Comparison of ENCODE assay signal across 15 cellular contexts in the genomic region with DNA sequence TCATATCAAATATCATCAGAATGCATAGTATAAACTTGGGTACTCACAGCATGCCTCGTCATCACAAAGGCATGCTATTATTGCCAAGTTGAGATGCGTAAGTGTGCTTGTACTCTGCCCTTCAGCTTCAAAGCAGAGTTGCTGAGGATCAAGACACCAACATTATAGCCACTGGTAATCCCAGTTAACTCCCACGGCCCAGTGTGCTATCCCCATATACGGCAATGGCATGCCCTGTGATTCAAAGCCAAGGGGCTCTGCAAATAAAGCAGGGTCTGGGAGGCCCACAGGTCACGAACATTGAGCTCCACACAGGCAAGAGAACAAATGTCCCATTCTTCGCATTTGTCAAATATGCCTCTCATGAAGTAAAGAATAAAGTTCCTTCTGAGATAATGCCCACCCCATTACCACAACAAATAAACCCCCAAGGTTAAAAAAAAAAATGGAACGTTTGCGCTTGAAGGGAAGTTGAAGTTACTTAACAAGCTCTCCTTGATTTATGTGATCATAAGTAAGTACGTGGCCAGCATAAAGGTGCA.
DNase-seq lines count a peak whose midpoint lies in the region; ATAC-seq and TF ChIP-seq lines count a peak whose summit lies in the region.
"Had no signal": no experiment of that assay in that cellular context is flagged by ENCODE, and none has a peak within 500 bp of the region (broad histone marks: within the 10 kb centered on the region; RNA-seq: fewer than 3 reads in every experiment).

No MANE protein-coding gene starts in this region.

- TF ChIP-seq CTCF in SK-N-SH (IDR thresholded peaks at IDR 0.05) = no peak
- no peak for TF ChIP-seq CTCF in sigmoid colon (IDR thresholded peaks at IDR 0.05)

- DNase-seq in HCEC 1CT (peak; percentile 96), SK-N-SH (no peak), fibroblast of peridontal ligament (ENCODE audit: extremely low read depth) (peak; percentile 85), skeletal muscle cell (ENCODE audit: low read depth) (peak; percentile 85), sigmoid colon (no peak), C1 segment of cervical spinal cord (lab: John Stamatoyannopoulos, UW) (no peak), NCI-H1092 (lab: John Stamatoyannopoulos, UW) (no peak)
- DNase-seq: activated CD8-positive, alpha-beta memory T cell treated with anti-CD3 and anti-CD28 coated beads for 24 hours; hypothalamus; midbrain; MM.1S; retina had no signal

- H3K9me2 ChIP-seq in SK-N-SH = no peaks in the 10 kb centered on the region

- no peaks in the 10 kb centered on the region for H3F3A ChIP-seq in SK-N-SH (replicated peaks; ENCODE audit: insufficient read depth)

- H2AFZ ChIP-seq in SK-N-SH (ENCODE audit: low read depth) = no peak overlapping the region; the same call in 1 of the 2 replicates

- no peaks in the 10 kb centered on the region; a peak in 1 of 4 replicates for H3K4me1 ChIP-seq in SK-N-SH (ENCODE audit: control insufficient read depth in 1 of 2, insufficient read depth in 2 of 2, low read depth in 1 of 2, low read length in 1 of 2)
- H3K4me1 ChIP-seq in sigmoid colon = peaks cover 0 to 27% (median 13%) of the 10 kb centered on the region in 4 donors

- intact Hi-C loops in sigmoid colon (cut with DNase I) = no loop called here

- 83% methylated on average over 9 of the region's 9 CpGs for WGBS in SK-N-SH (ENCODE audit: low lambda C conversion rate)
- WGBS in sigmoid colon, 2 donors = 74 to 87% methylated on average over 9 of the region's 9 CpGs

- H3K79me2 ChIP-seq in SK-N-SH (ENCODE audit: insufficient read depth) = no peaks in the 10 kb centered on the region

- TF ChIP-seq RAD21 in SK-N-SH (IDR thresholded peaks at IDR 0.05; ENCODE audit: low read length) = no peak

- no peak for TF ChIP-seq EP300 in SK-N-SH (IDR thresholded peaks at IDR 0.05; ENCODE audit: borderline replicate concordance in 1 of 2, low read depth in 1 of 2, low read length in 1 of 2)
- TF ChIP-seq EP300 in sigmoid colon (IDR thresholded peaks at IDR 0.05) = no peak

- H4K20me1 ChIP-seq in SK-N-SH (ENCODE audit: insufficient read depth) = no peaks in the 10 kb centered on the region

- H3K4me3 ChIP-seq in SK-N-SH (ENCODE audit: low read depth in 2 of 2, low read length in 1 of 2) (no peak overlapping the region), skeletal muscle cell (ENCODE audit: low read depth, low read length) (no peak overlapping the region), sigmoid colon (no peak overlapping the region)
- H3K4me3 ChIP-seq: GM12878 had no signal

- 0 out of 2 replicates have a peak overlapping the region, but pooled peaks have one; percentile 8 for H3K4me2 ChIP-seq in SK-N-SH

- ATAC-seq in GM21786 (IDR thresholded peaks at IDR 0.05; ENCODE audit: unreplicated experiment) = no peak
- ATAC-seq: activated naive CD4-positive, alpha-beta T cell treated with anti-CD3 and anti-CD28 coated beads, Interleukin-2, amount 50 U/mL, for 72 hours; GM12878 had no signal

- H3K27me3 ChIP-seq in SK-N-SH (ENCODE audit: insufficient read depth) (no peaks in the 10 kb centered on the region), sigmoid colon (no peaks in the 10 kb centered on the region)

- H3K27ac ChIP-seq in SK-N-SH (ENCODE audit: low read depth in 2 of 2, low read length in 1 of 2) (no peak overlapping the region), sigmoid colon (no peak overlapping the region)

- 0 out of 2 replicates have a peak, but pooled peaks cover 1% of the 10 kb centered on the region for H3K9me3 ChIP-seq in SK-N-SH
- H3K9me3 ChIP-seq in sigmoid colon = no peaks in the 10 kb centered on the region

- TF ChIP-seq POLR2A in sigmoid colon (IDR thresholded peaks at IDR 0.05) = no peak

- CTCF ChIA-PET in SK-N-SH (lab: Yijun Ruan, JAX) = no interaction called here

- H3K9ac ChIP-seq in SK-N-SH = no peak overlapping the region

- POLR2A ChIA-PET in SK-N-SH (lab: Yijun Ruan, JAX) = no interaction called here

- H3K36me3 ChIP-seq in SK-N-SH (replicated peaks in 1 of 2; ENCODE audit: control insufficient read depth in 1 of 2, insufficient read depth in 2 of 2, low read length in 1 of 2) = no peaks in the 10 kb centered on the region
- no peaks in the 10 kb centered on the region for H3K36me3 ChIP-seq in sigmoid colon

TF ChIP-seq in SK-N-SH, 30 proteins besides CTCF, POLR2A, EP300 and RAD21:
- TF ChIP-seq FOSL2 (IDR thresholded peaks at IDR 0.05; ENCODE audit: borderline replicate concordance, low read depth) = peak; percentile 35; the same call in 1 of the 2 replicates
- TF ChIP-seq ZBTB33 (IDR thresholded peaks at IDR 0.05; ENCODE audit: borderline replicate concordance, low read depth) = no peak
- TF ChIP-seq JUND (IDR thresholded peaks at IDR 0.05) = peak; percentile 35
- no peak for TF ChIP-seq MXI1 (IDR thresholded peaks at IDR 0.05; ENCODE audit: low read depth, low read length)
- no peak for TF ChIP-seq CHD2 (IDR thresholded peaks at IDR 0.05; ENCODE audit: low read length, partially characterized antibody)
- TF ChIP-seq NFIC (IDR thresholded peaks at IDR 0.05; ENCODE audit: borderline replicate concordance) = no peak
- no peak for TF ChIP-seq FOXJ3 (CRISPR knock-in tag; IDR thresholded peaks at IDR 0.05)
- no peak for TF ChIP-seq ELF1 (IDR thresholded peaks at IDR 0.05)
- TF ChIP-seq, protein P1, sequence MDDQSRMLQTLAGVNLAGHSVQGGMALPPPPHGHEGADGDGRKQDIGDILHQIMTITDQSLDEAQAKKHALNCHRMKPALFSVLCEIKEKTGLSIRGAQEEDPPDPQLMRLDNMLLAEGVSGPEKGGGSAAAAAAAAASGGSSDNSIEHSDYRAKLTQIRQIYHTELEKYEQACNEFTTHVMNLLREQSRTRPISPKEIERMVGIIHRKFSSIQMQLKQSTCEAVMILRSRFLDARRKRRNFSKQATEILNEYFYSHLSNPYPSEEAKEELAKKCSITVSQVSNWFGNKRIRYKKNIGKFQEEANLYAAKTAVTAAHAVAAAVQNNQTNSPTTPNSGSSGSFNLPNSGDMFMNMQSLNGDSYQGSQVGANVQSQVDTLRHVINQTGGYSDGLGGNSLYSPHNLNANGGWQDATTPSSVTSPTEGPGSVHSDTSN (IDR thresholded peaks at IDR 0.05) = no peak
- TF ChIP-seq TAF1 (IDR thresholded peaks at IDR 0.05; ENCODE audit: borderline replicate concordance, low read depth, low read length) = no peak
- TF ChIP-seq, protein P2, sequence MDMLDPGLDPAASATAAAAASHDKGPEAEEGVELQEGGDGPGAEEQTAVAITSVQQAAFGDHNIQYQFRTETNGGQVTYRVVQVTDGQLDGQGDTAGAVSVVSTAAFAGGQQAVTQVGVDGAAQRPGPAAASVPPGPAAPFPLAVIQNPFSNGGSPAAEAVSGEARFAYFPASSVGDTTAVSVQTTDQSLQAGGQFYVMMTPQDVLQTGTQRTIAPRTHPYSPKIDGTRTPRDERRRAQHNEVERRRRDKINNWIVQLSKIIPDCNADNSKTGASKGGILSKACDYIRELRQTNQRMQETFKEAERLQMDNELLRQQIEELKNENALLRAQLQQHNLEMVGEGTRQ (IDR thresholded peaks at IDR 0.05; ENCODE audit: borderline replicate concordance, low read depth, low read length) = no peak
- TF ChIP-seq RCOR1 (IDR thresholded peaks at IDR 0.05; ENCODE audit: low read length) = no peak
- no peak for TF ChIP-seq NRF1 (IDR thresholded peaks at IDR 0.05; ENCODE audit: low read depth, low read length)
- no peak for TF ChIP-seq POLR2AphosphoS5 (IDR thresholded peaks at IDR 0.05; ENCODE audit: low read depth, low read length)
- TF ChIP-seq EZH2phosphoT487 (IDR thresholded peaks at IDR 0.05; ENCODE audit: borderline replicate concordance, low read depth) = no peak
- no peak for TF ChIP-seq RXRA (IDR thresholded peaks at IDR 0.05; ENCODE audit: borderline replicate concordance, low read depth)
- TF ChIP-seq TEAD4 (IDR thresholded peaks at IDR 0.05; ENCODE audit: borderline replicate concordance, insufficient read depth) = no peak
- TF ChIP-seq, protein P3, sequence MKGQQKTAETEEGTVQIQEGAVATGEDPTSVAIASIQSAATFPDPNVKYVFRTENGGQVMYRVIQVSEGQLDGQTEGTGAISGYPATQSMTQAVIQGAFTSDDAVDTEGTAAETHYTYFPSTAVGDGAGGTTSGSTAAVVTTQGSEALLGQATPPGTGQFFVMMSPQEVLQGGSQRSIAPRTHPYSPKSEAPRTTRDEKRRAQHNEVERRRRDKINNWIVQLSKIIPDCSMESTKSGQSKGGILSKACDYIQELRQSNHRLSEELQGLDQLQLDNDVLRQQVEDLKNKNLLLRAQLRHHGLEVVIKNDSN (IDR thresholded peaks at IDR 0.05; ENCODE audit: borderline replicate concordance, low read depth) = no peak

Comparison
In these comparisons a context has a peak if more than half of its experiments do, and no peak if none do; other contexts are left out.
1. DNase-seq: peak in HCEC 1CT (single experiment), fibroblast of peridontal ligament (single experiment) and skeletal muscle cell (single experiment); none in SK-N-SH (single experiment), sigmoid colon (single experiment), C1 segment of cervical spinal cord (0 of 14) and NCI-H1092 (single experiment).